ENCODE assay signal across 23 cellular contexts in genomic region chr2:174450021-174450816, GRCh38. TPM values are rescaled to one million over a fixed set of nuclear protein-coding genes. Genes with fewer than 3 reads are reported as not detected.
A peak's percentile ranks its signal among the peaks of the same experiment; 100 is the strongest.
DNase-seq lines count a peak whose midpoint lies in the region; ATAC-seq lines count a peak whose summit lies in the region.
"Had no signal": no experiment of that assay in that cellular context is flagged by ENCODE, and none has a peak within 500 bp of the region (broad histone marks: within the 10 kb centered on the region; RNA-seq: fewer than 3 reads in every experiment).

No MANE protein-coding gene starts in this region.

- DNase-seq in activated naive CD4-positive, alpha-beta T cell treated with anti-CD3 and anti-CD28 coated beads, Interleukin-2, amount 10 ng/mL, durations not matched to agents 7 days and 5 days, result no peak
- DNase-seq in activated naive CD4-positive, alpha-beta T cell treated with Interleukin-2 at 50 U/mL for 16 hours, result no peak
- no peak for DNase-seq in activated T-helper 1 cell treated with anti-CD3 and anti-CD28 coated beads, Interleukin-12 subunit alpha, Interleukin-12 subunit beta, Interleukin-2, Interleukin-4 antibody, amounts not matched to agents 30 ng/mL and 10 ng/mL and 1 ng/mL, durations not matched to agents 14 hours and 24 hours and 36 hours (ENCODE audit: low spot score)
- DNase-seq in NCI-H526 treated with DMSO at 0.1 percent for 48 hours (lab: John Stamatoyannopoulos, UW), result no peak
- no peak for DNase-seq in stimulated activated effector memory CD8-positive, alpha-beta T cell treated with anti-CD3 and anti-CD28 coated beads, Interleukin-12 subunit alpha, Interleukin-12 subunit beta, amount 100 ng/mL, for 72 hours (ENCODE audit: low spot score in 2 of 2)
- no peak for DNase-seq in T1000 (lab: John Stamatoyannopoulos, UW)
- no peak for DNase-seq in DMS 273 treated with DMSO at 0.1 percent for 48 hours (lab: John Stamatoyannopoulos, UW)
- DNase-seq: activated CD4-positive, CD25-positive, alpha-beta regulatory T cell treated with anti-CD3 and anti-CD28 coated beads, Interleukin-2, amount 50 U/mL, for 72 hours; activated gamma-delta T cell; activated T-cell treated with anti-CD3 and anti-CD28 coated beads for 4 hours; COR-L47; H7; NCI-H1092 treated with DMSO at 0.1 percent for 48 hours; NCI-H187 treated with DMSO at 0.1 percent for 48 hours; NCI-H524; Peyer's patch; SIG-M5 had no signal

- no peaks in the 10 kb centered on the region for H3K9me3 Mint-ChIP-seq in activated naive CD4-positive, alpha-beta T cell treated with anti-CD3 and anti-CD28 coated beads, Interleukin-2, amount 10 ng/mL, durations not matched to agents 7 days and 5 days
- H3K9me3 Mint-ChIP-seq in activated T-helper 1 cell treated with anti-CD3 and anti-CD28 coated beads, Interleukin-12 subunit alpha, Interleukin-12 subunit beta, Interleukin-2, Interleukin-4 antibody, amounts not matched to agents 30 ng/mL and 10 ng/mL and 1 ng/mL, durations not matched to agents 14 hours and 24 hours and 36 hours, result no peaks in the 10 kb centered on the region
- H3K9me3 Mint-ChIP-seq in stimulated activated effector memory CD8-positive, alpha-beta T cell treated with anti-CD3 and anti-CD28 coated beads, Interleukin-12 subunit alpha, Interleukin-12 subunit beta, amount 100 ng/mL, for 72 hours, result no peaks in the 10 kb centered on the region
- H3K9me3 Mint-ChIP-seq: mesothelial cell of epicardium; nephron; stimulated activated naive CD8-positive, alpha-beta T cell treated with anti-CD3 and anti-CD28 coated beads, Interleukin-15, Interleukin-2, amounts not matched to agents 100 ng/mL and 50 ng/mL, for 24 hours had no signal

- H3K4me3 Mint-ChIP-seq in activated naive CD4-positive, alpha-beta T cell treated with anti-CD3 and anti-CD28 coated beads, Interleukin-2, amount 10 ng/mL, durations not matched to agents 7 days and 5 days, result no peak overlapping the region
- no peak overlapping the region for H3K4me3 Mint-ChIP-seq in activated T-helper 1 cell treated with anti-CD3 and anti-CD28 coated beads, Interleukin-12 subunit alpha, Interleukin-12 subunit beta, Interleukin-2, Interleukin-4 antibody, amounts not matched to agents 30 ng/mL and 10 ng/mL and 1 ng/mL, durations not matched to agents 14 hours and 24 hours and 36 hours
- no peak overlapping the region for H3K4me3 Mint-ChIP-seq in stimulated activated effector memory CD8-positive, alpha-beta T cell treated with anti-CD3 and anti-CD28 coated beads, Interleukin-12 subunit alpha, Interleukin-12 subunit beta, amount 100 ng/mL, for 72 hours
- H3K4me3 Mint-ChIP-seq: mesothelial cell of epicardium; nephron; stimulated activated naive CD8-positive, alpha-beta T cell treated with anti-CD3 and anti-CD28 coated beads, Interleukin-15, Interleukin-2, amounts not matched to agents 100 ng/mL and 50 ng/mL, for 24 hours had no signal

- intact Hi-C loops in activated T-helper 1 cell treated with anti-CD3 and anti-CD28 coated beads, Interleukin-12 subunit alpha, Interleukin-12 subunit beta, Interleukin-2, Interleukin-4 antibody, amounts not matched to agents 30 ng/mL and 10 ng/mL and 1 ng/mL, durations not matched to agents 14 hours and 24 hours and 36 hours (cut with micrococcal nuclease), result no loop called here

- CTCF ChIA-PET in activated naive CD4-positive, alpha-beta T cell treated with anti-CD3 and anti-CD28 coated beads, Interleukin-2, amount 10 ng/mL, durations not matched to agents 7 days and 5 days (lab: Charles Lee), result interaction anchor here (1.7 kb wide), 1 partner anchor 12 kb away, joined by 3 read pairs; no protein-coding TSS in a partner anchor

- H3K27ac Mint-ChIP-seq in activated naive CD4-positive, alpha-beta T cell treated with anti-CD3 and anti-CD28 coated beads, Interleukin-2, amount 10 ng/mL, durations not matched to agents 7 days and 5 days, result peak overlapping the region; percentile 47
- peak overlapping the region; percentile 54 for H3K27ac Mint-ChIP-seq in activated T-helper 1 cell treated with anti-CD3 and anti-CD28 coated beads, Interleukin-12 subunit alpha, Interleukin-12 subunit beta, Interleukin-2, Interleukin-4 antibody, amounts not matched to agents 30 ng/mL and 10 ng/mL and 1 ng/mL, durations not matched to agents 14 hours and 24 hours and 36 hours
- H3K27ac Mint-ChIP-seq in stimulated activated effector memory CD8-positive, alpha-beta T cell treated with anti-CD3 and anti-CD28 coated beads, Interleukin-12 subunit alpha, Interleukin-12 subunit beta, amount 100 ng/mL, for 72 hours, result no peak overlapping the region
- H3K27ac Mint-ChIP-seq: mesothelial cell of epicardium; nephron; stimulated activated naive CD8-positive, alpha-beta T cell treated with anti-CD3 and anti-CD28 coated beads, Interleukin-15, Interleukin-2, amounts not matched to agents 100 ng/mL and 50 ng/mL, for 24 hours had no signal

- peak; percentile 47 for ATAC-seq in GM18868 (IDR thresholded peaks at IDR 0.05; ENCODE audit: unreplicated experiment)
- ATAC-seq in stimulated activated effector memory CD8-positive, alpha-beta T cell treated with anti-CD3 and anti-CD28 coated beads, Interleukin-12 subunit alpha, Interleukin-12 subunit beta, amount 100 ng/mL, for 72 hours, result no peak

- peaks cover 51% of the 10 kb centered on the region for H3K36me3 Mint-ChIP-seq in activated naive CD4-positive, alpha-beta T cell treated with anti-CD3 and anti-CD28 coated beads, Interleukin-2, amount 10 ng/mL, durations not matched to agents 7 days and 5 days
- peaks cover 28% of the 10 kb centered on the region for H3K36me3 Mint-ChIP-seq in activated T-helper 1 cell treated with anti-CD3 and anti-CD28 coated beads, Interleukin-12 subunit alpha, Interleukin-12 subunit beta, Interleukin-2, Interleukin-4 antibody, amounts not matched to agents 30 ng/mL and 10 ng/mL and 1 ng/mL, durations not matched to agents 14 hours and 24 hours and 36 hours (ENCODE audit: low read depth)
- H3K36me3 Mint-ChIP-seq in stimulated activated effector memory CD8-positive, alpha-beta T cell treated with anti-CD3 and anti-CD28 coated beads, Interleukin-12 subunit alpha, Interleukin-12 subunit beta, amount 100 ng/mL, for 72 hours, result peaks cover 51% of the 10 kb centered on the region

- no peaks in the 10 kb centered on the region for H3K27me3 Mint-ChIP-seq in activated naive CD4-positive, alpha-beta T cell treated with anti-CD3 and anti-CD28 coated beads, Interleukin-2, amount 10 ng/mL, durations not matched to agents 7 days and 5 days
- H3K27me3 Mint-ChIP-seq in activated T-helper 1 cell treated with anti-CD3 and anti-CD28 coated beads, Interleukin-12 subunit alpha, Interleukin-12 subunit beta, Interleukin-2, Interleukin-4 antibody, amounts not matched to agents 30 ng/mL and 10 ng/mL and 1 ng/mL, durations not matched to agents 14 hours and 24 hours and 36 hours (ENCODE audit: insufficient read depth), result no peaks in the 10 kb centered on the region
- H3K27me3 Mint-ChIP-seq: stimulated activated naive CD8-positive, alpha-beta T cell treated with anti-CD3 and anti-CD28 coated beads, Interleukin-15, Interleukin-2, amounts not matched to agents 100 ng/mL and 50 ng/mL, for 24 hours had no signal

- peaks cover 8% of the 10 kb centered on the region for H3K4me1 Mint-ChIP-seq in activated naive CD4-positive, alpha-beta T cell treated with anti-CD3 and anti-CD28 coated beads, Interleukin-2, amount 10 ng/mL, durations not matched to agents 7 days and 5 days
- peaks cover 11% of the 10 kb centered on the region for H3K4me1 Mint-ChIP-seq in activated T-helper 1 cell treated with anti-CD3 and anti-CD28 coated beads, Interleukin-12 subunit alpha, Interleukin-12 subunit beta, Interleukin-2, Interleukin-4 antibody, amounts not matched to agents 30 ng/mL and 10 ng/mL and 1 ng/mL, durations not matched to agents 14 hours and 24 hours and 36 hours (ENCODE audit: low read depth)
- no peaks in the 10 kb centered on the region for H3K4me1 Mint-ChIP-seq in stimulated activated effector memory CD8-positive, alpha-beta T cell treated with anti-CD3 and anti-CD28 coated beads, Interleukin-12 subunit alpha, Interleukin-12 subunit beta, amount 100 ng/mL, for 72 hours

RNA-seq across cellular contexts. Expression of gene GPR155, which starts 36.6 kb away (rescaled TPM):
- 2.7 and 2.9 TPM in 2 replicates for total RNA-seq in activated T-helper 1 cell treated with anti-CD3 and anti-CD28 coated beads, Interleukin-12 subunit alpha, Interleukin-12 subunit beta, Interleukin-2, Interleukin-4 antibody, amounts not matched to agents 30 ng/mL and 10 ng/mL and 1 ng/mL, durations not matched to agents 14 hours and 24 hours and 36 hours
- total RNA-seq: A673, HT-29 had no signal

RNA-seq across cellular contexts. Expression of gene SCRN3, which starts 54.7 kb away (rescaled TPM):
- 14.0 and 19.8 TPM in 2 replicates for total RNA-seq in activated T-helper 1 cell treated with anti-CD3 and anti-CD28 coated beads, Interleukin-12 subunit alpha, Interleukin-12 subunit beta, Interleukin-2, Interleukin-4 antibody, amounts not matched to agents 30 ng/mL and 10 ng/mL and 1 ng/mL, durations not matched to agents 14 hours and 24 hours and 36 hours
